In genomic region chr10:82796510-82796909, GRCh38 we compare ENCODE assay signal across 1 cellular context.
TF ChIP-seq lines count a peak whose summit lies in the region.

No MANE protein-coding gene starts in this region.

TF ChIP-seq in liver, 16 proteins besides CTCF, POLR2A, EP300 and RAD21 (continued from another document):
- TF ChIP-seq REST (IDR thresholded peaks at IDR 0.05) (no peak), YY1 (IDR thresholded peaks at IDR 0.05) (no peak), ATF3 (IDR thresholded peaks at IDR 0.05) (no peak), TAF1 (conservative IDR thresholded peaks at IDR 0.05) (no peak), FOXA1 (IDR thresholded peaks at IDR 0.05) (no peak), MAX (IDR thresholded peaks at IDR 0.05) (no peak), NR2F2 (IDR thresholded peaks at IDR 0.05) (no peak), FOXA2 (IDR thresholded peaks at IDR 0.05) (no peak), SP1 (IDR thresholded peaks at IDR 0.05) (no peak), RXRA (IDR thresholded peaks at IDR 0.05) (no peak), GABPA (IDR thresholded peaks at IDR 0.05 in 1 of 2, conservative IDR thresholded peaks at IDR 0.05 in 1 of 2) (no peak), EGR1 (IDR thresholded peaks at IDR 0.05; ENCODE audit: low read depth in 2 of 2) (no peak)
